ENCODE assay signal across 9 cellular contexts in the genomic region with DNA sequence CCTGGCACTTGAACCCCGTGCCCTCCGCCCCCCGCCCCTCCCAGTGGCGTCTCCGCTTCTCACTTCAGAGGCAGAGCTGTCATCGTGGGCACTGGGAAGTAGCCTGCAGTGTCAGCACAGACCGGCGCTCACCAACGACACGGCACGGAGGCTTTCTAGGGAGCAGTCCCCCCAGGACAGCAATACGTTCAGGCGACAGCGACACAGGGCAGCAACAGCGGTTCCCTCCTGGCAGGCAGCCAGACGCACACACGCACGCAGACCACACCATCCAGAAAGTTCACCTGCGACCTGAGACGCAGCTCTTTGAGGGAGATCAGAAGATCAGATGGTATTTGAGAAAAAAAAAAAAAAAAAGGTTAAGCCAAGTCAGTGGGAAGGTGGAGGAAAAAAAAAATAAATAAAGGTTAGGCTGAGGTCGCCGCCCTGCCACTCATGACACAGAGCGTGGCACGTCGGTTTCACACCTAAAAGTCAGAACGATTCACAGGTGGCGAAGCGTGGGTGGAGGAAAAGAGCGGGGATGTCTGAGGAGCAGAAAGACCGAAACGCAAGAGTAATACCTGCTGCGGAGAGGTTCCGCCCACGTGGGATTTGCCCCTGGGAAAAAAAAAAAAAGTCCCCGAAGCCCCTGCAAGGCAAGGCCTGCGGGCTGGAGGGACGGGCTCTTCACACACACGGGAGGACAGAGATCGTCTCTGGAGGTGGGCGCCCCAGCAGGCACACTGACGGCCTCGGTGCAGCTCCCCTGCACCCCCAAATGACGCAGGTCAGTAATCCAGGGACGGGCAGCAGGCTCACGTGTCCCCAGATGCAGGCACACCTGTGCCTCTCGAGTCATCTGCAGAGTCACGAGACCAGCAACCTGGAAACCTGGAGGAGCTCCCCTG.
DNase-seq lines count a peak whose midpoint lies in the region; ATAC-seq lines count a peak whose summit lies in the region.
"Had no signal": no experiment of that assay in that cellular context is flagged by ENCODE, and none has a peak within 500 bp of the region (broad histone marks: within the 10 kb centered on the region; RNA-seq: fewer than 3 reads in every experiment).

No MANE protein-coding gene starts in this region.

- peak overlapping the region; percentile 51 for H3K27ac Mint-ChIP-seq in T-helper 1 cell treated with Interleukin-12 subunit alpha and Interleukin-12 subunit beta and Interleukin-4 antibody, amounts not matched to agents 30 μg/mL and 1 μg/mL, for 36 hours
- H3K27ac Mint-ChIP-seq: nephron had no signal

- DNase-seq in COLO668 (lab: John Stamatoyannopoulos, UW; ENCODE audit: unreplicated experiment) (peak; percentile 52), AG08396 (ENCODE audit: low spot score) (no peak), NCI-H226 (no peak), NCI-H2029 treated with DMSO at 0.1 percent for 48 hours (lab: John Stamatoyannopoulos, UW) (no peak)
- peak; percentile 88 for DNase-seq in activated naive CD8-positive, alpha-beta T cell treated with anti-CD3 and anti-CD28 coated beads, Interleukin-2, amount 50 U/mL, for 16 hours (ENCODE audit: low read depth, low spot score)
- peak; percentile 81 to 93 for DNase-seq in stimulated activated CD8-positive, alpha-beta memory T cell treated with anti-CD3 and anti-CD28 coated beads, Interleukin-15, amount 100 ng/mL, for 4 hours (ENCODE audit: low read depth in 2 of 2)

- peaks cover 23% of the 10 kb centered on the region for H3K4me1 Mint-ChIP-seq in T-helper 1 cell treated with Interleukin-12 subunit alpha and Interleukin-12 subunit beta and Interleukin-4 antibody, amounts not matched to agents 30 μg/mL and 1 μg/mL, for 36 hours (ENCODE audit: low read depth)

- no peaks in the 10 kb centered on the region for H3K9me3 Mint-ChIP-seq in T-helper 1 cell treated with Interleukin-12 subunit alpha and Interleukin-12 subunit beta and Interleukin-4 antibody, amounts not matched to agents 30 μg/mL and 1 μg/mL, for 36 hours
- H3K9me3 Mint-ChIP-seq: nephron had no signal

- peak overlapping the region; percentile 67 for H3K4me3 Mint-ChIP-seq in T-helper 1 cell treated with Interleukin-12 subunit alpha and Interleukin-12 subunit beta and Interleukin-4 antibody, amounts not matched to agents 30 μg/mL and 1 μg/mL, for 36 hours
- H3K4me3 Mint-ChIP-seq: nephron had no signal

- H3K27me3 Mint-ChIP-seq in T-helper 1 cell treated with Interleukin-12 subunit alpha and Interleukin-12 subunit beta and Interleukin-4 antibody, amounts not matched to agents 30 μg/mL and 1 μg/mL, for 36 hours (ENCODE audit: low read depth): peaks cover 18% of the 10 kb centered on the region

- ATAC-seq in GM21786 (IDR thresholded peaks at IDR 0.05; ENCODE audit: unreplicated experiment): peak; percentile 41

- H3K36me3 Mint-ChIP-seq in T-helper 1 cell treated with Interleukin-12 subunit alpha and Interleukin-12 subunit beta and Interleukin-4 antibody, amounts not matched to agents 30 μg/mL and 1 μg/mL, for 36 hours (ENCODE audit: low read depth): no peaks in the 10 kb centered on the region

Comparison
In these comparisons a context has a peak if more than half of its experiments do, and no peak if none do; other contexts are left out.
1. DNase-seq: peak in COLO668 (single experiment), activated naive CD8-positive, alpha-beta T cell treated with anti-CD3 and anti-CD28 coated beads, Interleukin-2, amount 50 U/mL, for 16 hours (single experiment) and stimulated activated CD8-positive, alpha-beta memory T cell treated with anti-CD3 and anti-CD28 coated beads, Interleukin-15, amount 100 ng/mL, for 4 hours (2 of 2); none in AG08396 (single experiment), NCI-H226 (single experiment) and NCI-H2029 treated with DMSO at 0.1 percent for 48 hours (single experiment).